ENCODE assay signal across 8 cellular contexts in genomic region chr2:42567806-42568429, GRCh38. TPM values are rescaled to one million over a fixed set of nuclear protein-coding genes. Genes with fewer than 3 reads are reported as not detected.
DNase-seq lines count a peak whose midpoint lies in the region; ATAC-seq and TF ChIP-seq lines count a peak whose summit lies in the region.

No MANE protein-coding gene starts in this region.

- ATAC-seq in GM18868 (IDR thresholded peaks at IDR 0.05; ENCODE audit: unreplicated experiment): peak; percentile 58
- ATAC-seq in HG03064 (IDR thresholded peaks at IDR 0.05; ENCODE audit: low read depth, unreplicated experiment): peak; percentile 70
- peak; percentile 69 for ATAC-seq in mucosa of descending colon
- peak; percentile 14 to 69 for ATAC-seq in upper lobe of left lung (ENCODE audit: low FRiP score in 2 of 2)

- H3K9me3 ChIP-seq in mucosa of descending colon (no peaks in the 10 kb centered on the region), upper lobe of left lung (no peaks in the 10 kb centered on the region)

- no peak for TF ChIP-seq EP300 in upper lobe of left lung (IDR thresholded peaks at IDR 0.05)

- no peak for DNase-seq in BJ (ENCODE audit: low read depth)
- no peak for DNase-seq in RWPE1 (ENCODE audit: low spot score)
- peak; percentile 72 for DNase-seq in coronary artery (ENCODE audit: low spot score)
- DNase-seq in mucosa of descending colon: peak; percentile 64 to 73 (median 68)
- DNase-seq in upper lobe of left lung: peak in 1 of 2 donors; percentile 44
- no peak for DNase-seq in middle frontal gyrus (ENCODE audit: extremely low spot score, low spot score)

- peak overlapping the region; percentile 85 for H3K4me3 ChIP-seq in BJ (ENCODE audit: low read depth, low read length)
- H3K4me3 ChIP-seq in coronary artery: peak overlapping the region; percentile 97
- no peak overlapping the region for H3K4me3 ChIP-seq in mucosa of descending colon
- H3K4me3 ChIP-seq in upper lobe of left lung: peak overlapping the region in 3 of 4 donors; percentile 59 to 100 (median 94)

- H3K27ac ChIP-seq in RWPE1: peak overlapping the region; percentile 75
- peak overlapping the region; percentile 89 to 91 for H3K27ac ChIP-seq in coronary artery
- peak overlapping the region; percentile 81 to 88 (median 84) for H3K27ac ChIP-seq in upper lobe of left lung

- POLR2A ChIA-PET in BJ (lab: Charles Lee): no interaction called here
- POLR2A ChIA-PET in RWPE1 (lab: Yijun Ruan, JAX; ENCODE audit: low non-redundant PET): no interaction called here

- CTCF ChIA-PET in BJ (lab: Yijun Ruan, JAX) (interaction anchor here (0.9 kb wide), 1 partner anchor 10 kb away, joined by 3 read pairs; no protein-coding TSS in a partner anchor), RWPE1 (lab: Yijun Ruan, JAX) (interaction anchor here (0.8 kb wide), 1 partner anchor 9 kb away, joined by 3 read pairs; no protein-coding TSS in a partner anchor)

- H3K36me3 ChIP-seq in BJ (ENCODE audit: control insufficient read depth, insufficient read depth, low read length) (no peaks in the 10 kb centered on the region; the same call in 1 of the 2 replicates), mucosa of descending colon (ENCODE audit: low read depth) (no peaks in the 10 kb centered on the region), upper lobe of left lung (peaks cover 0 to under 1% (median 0%) of the 10 kb centered on the region in 4 donors)

- intact Hi-C loops in mucosa of descending colon (cut with DNase I, micrococcal nuclease): no loop called here

- TF ChIP-seq CTCF in BJ (IDR thresholded peaks at IDR 0.05; ENCODE audit: insufficient read depth, low read depth, low read length) (no peak), RWPE1 (conservative IDR thresholded peaks at IDR 0.05; ENCODE audit: low read depth) (no peak), coronary artery (IDR thresholded peaks at IDR 0.05) (no peak), mucosa of descending colon (IDR thresholded peaks at IDR 0.05) (no peak), upper lobe of left lung (IDR thresholded peaks at IDR 0.05) (no peak)

- H3K4me1 ChIP-seq in mucosa of descending colon (ENCODE audit: low read depth): peaks cover 22% of the 10 kb centered on the region
- peaks cover 6 to 22% (median 9%) of the 10 kb centered on the region in 4 donors for H3K4me1 ChIP-seq in upper lobe of left lung

- TF ChIP-seq POLR2A in upper lobe of left lung (IDR thresholded peaks at IDR 0.05): no peak

- H3K27me3 ChIP-seq in BJ (ENCODE audit: control insufficient read depth, insufficient read depth, low read length): no peaks in the 10 kb centered on the region
- no peaks in the 10 kb centered on the region for H3K27me3 ChIP-seq in upper lobe of left lung

- 65 to 66% methylated on average over 5 to 11 of the region's 12 CpGs for WGBS in upper lobe of left lung, 2 donors

RNA-seq across cellular contexts. Expression of gene MTA3, which starts 0.5 kb away (rescaled TPM):
- polyA plus RNA-seq in BJ (2011; rRNA removed): 23.2 and 30.5 TPM in 2 replicates
- polyA minus RNA-seq in BJ (2011; rRNA and poly(A)+ RNA removed): 16.3 and 16.4 TPM in 2 replicates
- total RNA-seq in mucosa of descending colon: 10 to 100 TPM; 44.8 to 58.9 (median 52.8) TPM
- 10 to 100 TPM; 18.2 to 59.7 (median 27.0) TPM for total RNA-seq in upper lobe of left lung

Comparison
In these comparisons a context has a peak if more than half of its experiments do, and no peak if none do; other contexts are left out.
1. DNase-seq: peak in coronary artery (single experiment) and mucosa of descending colon (3 of 3); none in BJ (single experiment), RWPE1 (single experiment) and middle frontal gyrus (single experiment).
2. Peak in every context shown above with its lines, with median percentiles within 50 percentile points of each other: ATAC-seq and H3K27ac ChIP-seq.